In the genomic region with DNA sequence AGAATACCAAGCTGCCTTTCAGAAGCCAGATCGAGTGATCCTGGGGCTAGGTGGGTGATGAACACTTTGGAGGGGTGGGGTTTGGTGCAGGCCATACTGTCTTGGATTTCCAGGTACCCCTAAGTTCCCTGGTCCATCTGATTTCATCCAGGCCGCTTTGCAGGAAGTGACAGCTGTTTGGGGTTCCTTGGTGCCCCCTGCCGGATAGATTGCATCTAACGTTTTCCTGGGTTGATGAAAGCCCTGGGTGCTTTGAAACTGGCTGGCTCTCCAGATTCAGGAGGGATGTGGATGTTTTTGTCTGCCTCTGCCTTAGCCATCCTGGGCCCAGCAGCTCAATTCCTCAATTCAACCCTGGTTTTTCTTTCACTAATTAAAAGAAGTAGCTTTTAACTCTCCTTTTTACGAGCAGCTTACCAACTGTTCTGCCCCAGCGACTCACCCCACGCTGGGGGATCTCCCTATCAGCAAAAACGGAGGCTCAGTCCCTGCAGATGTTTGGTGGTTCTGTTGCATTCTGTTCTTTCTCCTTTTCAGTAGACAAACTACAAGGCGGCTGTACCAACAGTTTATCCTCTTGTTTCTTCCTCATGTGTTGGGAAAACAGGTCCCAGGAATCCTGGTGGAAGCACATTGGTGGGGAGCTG, we compare ENCODE assay signal across 8 cellular contexts. TPM values are rescaled to one million over a fixed set of nuclear protein-coding genes. Genes with fewer than 3 reads are reported as not detected.
DNase-seq lines count a peak whose midpoint lies in the region; ATAC-seq, FAIRE-seq and TF ChIP-seq lines count a peak whose summit lies in the region.

No MANE protein-coding gene starts in this region.

- H3K9me3 ChIP-seq in BLaER1 (0 out of 2 replicates have a peak, but pooled peaks cover 13% of the 10 kb centered on the region), endothelial cell of umbilical vein (replicated peaks; ENCODE audit: control insufficient read depth, insufficient read depth, low read length) (no peaks in the 10 kb centered on the region)

- no peaks in the 10 kb centered on the region for H3K36me3 ChIP-seq in BLaER1
- H3K36me3 ChIP-seq in endothelial cell of umbilical vein (ENCODE audit: control insufficient read depth in 2 of 2, extremely low read depth in 1 of 2, insufficient read depth in 2 of 2, low read length in 2 of 2): no peaks in the 10 kb centered on the region

- peak; percentile 50 to 60 for TF ChIP-seq CTCF in endothelial cell of umbilical vein (IDR thresholded peaks at IDR 0.05; ENCODE audit: extremely low read depth in 1 of 2, insufficient read depth in 1 of 2, low read depth in 1 of 2, low read length in 2 of 2)

- H3K27ac ChIP-seq in BLaER1 (peak overlapping the region; percentile 49), endothelial cell of umbilical vein (ENCODE audit: insufficient read depth, low read depth, low read length) (no peak overlapping the region)

- FAIRE-seq in endothelial cell of umbilical vein (lab: Jason Lieb, UNC): peak; percentile 85

- H3K27me3 ChIP-seq in BLaER1: no peaks in the 10 kb centered on the region
- H3K27me3 ChIP-seq in endothelial cell of umbilical vein (ENCODE audit: control insufficient read depth in 2 of 2, insufficient read depth in 2 of 2, low read length in 2 of 2): peaks cover 0 to 2% of the 10 kb centered on the region in 2 experiments

- CTCF ChIA-PET in endothelial cell of umbilical vein (lab: Charles Lee): interaction anchor here (0.6 to 7.2 kb wide), 13 partner anchors 10 to 180 kb away, joined by 3 to 141 read pairs (median 4); no protein-coding TSS in a partner anchor

- DNase-seq in NCI-H82 treated with DMSO at 0.1 percent for 48 hours (lab: John Stamatoyannopoulos, UW; ENCODE audit: unreplicated experiment) (peak; percentile 24), endothelial cell of umbilical vein (ENCODE audit: low read depth, low spot score) (peak; percentile 43), middle frontal gyrus (ENCODE audit: extremely low spot score, low spot score) (peak; percentile 68)
- peak; percentile 34 to 55 for DNase-seq in activated CD8-positive, alpha-beta memory T cell treated with anti-CD3 and anti-CD28 coated beads for 4 hours (ENCODE audit: low read depth in 2 of 2)
- DNase-seq in stimulated activated CD8-positive, alpha-beta memory T cell treated with anti-CD3 and anti-CD28 coated beads, Interleukin-4, amount 100 ng/mL, for 48 hours: peak; percentile 82

- no peaks in the 10 kb centered on the region for H4K20me1 ChIP-seq in BLaER1
- H4K20me1 ChIP-seq in endothelial cell of umbilical vein (replicated peaks; ENCODE audit: control insufficient read depth, extremely low read depth, insufficient read depth, low read length): no peaks in the 10 kb centered on the region

- H3K4me3 ChIP-seq in BLaER1 (no peak overlapping the region), endothelial cell of umbilical vein (replicated peaks in 1 of 3; ENCODE audit: insufficient read depth in 1 of 3, low read depth in 1 of 3, low read length in 3 of 3) (no peak overlapping the region)

- intact Hi-C loops in endothelial cell of umbilical vein (cut with micrococcal nuclease): loop anchor here (1.0 kb wide), 1 partner anchor 77 kb away; no protein-coding TSS in a partner anchor

- no peak overlapping the region for H2AFZ ChIP-seq in endothelial cell of umbilical vein (ENCODE audit: low read depth, low read length)

- TF ChIP-seq POLR2A in endothelial cell of umbilical vein (IDR thresholded peaks at IDR 0.05; ENCODE audit: low read depth, low read length): no peak

- peak; percentile 85 for ATAC-seq in GM19035 (IDR thresholded peaks at IDR 0.05; ENCODE audit: unreplicated experiment)
- peak; percentile 76 for ATAC-seq in HG03342 (IDR thresholded peaks at IDR 0.05; ENCODE audit: unreplicated experiment)

- no peaks in the 10 kb centered on the region for H3K9me1 ChIP-seq in endothelial cell of umbilical vein (replicated peaks; ENCODE audit: control insufficient read depth, extremely low read depth, insufficient read depth, low read length)

- POLR2A ChIA-PET in endothelial cell of umbilical vein (lab: Charles Lee): no interaction called here

- H3K9ac ChIP-seq in BLaER1 (no peak overlapping the region), endothelial cell of umbilical vein (replicated peaks; ENCODE audit: extremely low read depth, insufficient read depth, low read length) (no peak overlapping the region)

- H3K79me2 ChIP-seq in endothelial cell of umbilical vein (ENCODE audit: control insufficient read depth, insufficient read depth, low read length): no peaks in the 10 kb centered on the region

- BruUV-seq in endothelial cell of umbilical vein (replicated peaks; lab: Mats Ljungman, UMichigan): no TSS peak

- H3K4me1 ChIP-seq in BLaER1 (peaks cover 40% of the 10 kb centered on the region), endothelial cell of umbilical vein (ENCODE audit: control insufficient read depth, extremely low read depth, insufficient read depth, low read length) (no peaks in the 10 kb centered on the region)

- H3K4me2 ChIP-seq in BLaER1: peak overlapping the region; percentile 47
- no peak overlapping the region for H3K4me2 ChIP-seq in endothelial cell of umbilical vein (ENCODE audit: insufficient read depth, low read length)

- dilution Hi-C loops in endothelial cell of umbilical vein (cut with MboI; ENCODE audit: extremely low pct_ligation_motif_present, low sequenced_read_pairs): no loop called here

TF ChIP-seq in endothelial cell of umbilical vein, 7 proteins besides CTCF, POLR2A, EP300 and RAD21:
- TF ChIP-seq FOS (IDR thresholded peaks at IDR 0.05; ENCODE audit: borderline replicate concordance, insufficient read depth, low read length): no peak
- no peak for TF ChIP-seq JUN (IDR thresholded peaks at IDR 0.05; ENCODE audit: borderline replicate concordance, insufficient read depth, insufficient read length, low read depth)
- no peak for TF ChIP-seq EZH2 (IDR thresholded peaks at IDR 0.05; ENCODE audit: borderline replicate concordance, low read depth, low read length, severe bottlenecking)
- TF ChIP-seq, protein P1, sequence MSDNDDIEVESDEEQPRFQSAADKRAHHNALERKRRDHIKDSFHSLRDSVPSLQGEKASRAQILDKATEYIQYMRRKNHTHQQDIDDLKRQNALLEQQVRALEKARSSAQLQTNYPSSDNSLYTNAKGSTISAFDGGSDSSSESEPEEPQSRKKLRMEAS (IDR thresholded peaks at IDR 0.05; ENCODE audit: insufficient read depth, insufficient read length): no peak
- no peak for TF ChIP-seq GATA2 (IDR thresholded peaks at IDR 0.05; ENCODE audit: insufficient read depth, insufficient read length, low read depth, low read length)
- TF ChIP-seq MYC (IDR thresholded peaks at IDR 0.05; ENCODE audit: low read depth, low read length): no peak

RNA-seq across cellular contexts. Expression of a gene that starts 37.1 kb away (rescaled TPM):
- not detected in 2 replicates for total RNA-seq in endothelial cell of umbilical vein
- polyA plus RNA-seq in endothelial cell of umbilical vein: 0.03 TPM in 1 of 2 replicates, not detected in the other
- 0.03 and 0.13 TPM in 2 replicates for polyA plus RNA-seq in endothelial cell of umbilical vein (2011; cell fraction: cytosol; rRNA removed)
- polyA plus RNA-seq in endothelial cell of umbilical vein (2011; cell fraction: nucleus; rRNA removed): 0.43 and 0.45 TPM in 2 replicates
- polyA plus RNA-seq in endothelial cell of umbilical vein (2012): 0.29 TPM in 1 of 2 replicates, not detected in the other
- polyA minus RNA-seq in endothelial cell of umbilical vein: not detected in 2 replicates
- polyA minus RNA-seq in endothelial cell of umbilical vein (2011; cell fraction: cytosol; rRNA and poly(A)+ RNA removed): 13.7 TPM
- polyA minus RNA-seq in endothelial cell of umbilical vein (2011; cell fraction: nucleus; rRNA and poly(A)+ RNA removed): not detected in 2 replicates

Comparison
In these comparisons a context has a peak if more than half of its experiments do, and no peak if none do; other contexts are left out.
1. DNase-seq: peak in every context shown above with its lines; median percentile 82 in stimulated activated CD8-positive, alpha-beta memory T cell treated with anti-CD3 and anti-CD28 coated beads, Interleukin-4, amount 100 ng/mL, for 48 hours; 68 in middle frontal gyrus; 44 in activated CD8-positive, alpha-beta memory T cell treated with anti-CD3 and anti-CD28 coated beads for 4 hours; 43 in endothelial cell of umbilical vein; 24 in NCI-H82 treated with DMSO at 0.1 percent for 48 hours.